ENCODE assay signal across 8 cellular contexts in the genomic region with DNA sequence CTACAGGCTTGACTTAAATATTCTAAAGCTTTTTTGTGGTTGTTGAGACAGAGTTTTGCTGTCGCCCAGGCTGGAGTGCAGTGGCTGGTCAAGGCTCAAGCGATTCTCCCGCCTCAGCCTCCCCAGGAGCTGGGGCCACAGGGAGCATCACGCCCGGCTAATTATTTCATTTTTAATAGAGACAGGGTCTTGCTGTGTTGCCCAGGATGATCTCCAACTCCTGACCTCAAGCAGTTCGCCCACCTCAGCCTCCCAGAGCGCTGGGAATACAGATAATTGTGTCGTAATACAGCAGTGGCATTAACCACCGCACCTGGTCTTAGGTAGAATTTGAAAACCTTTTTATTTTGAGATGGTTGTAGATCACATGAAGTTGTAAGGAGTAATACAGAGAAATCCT. TPM values are rescaled to one million over a fixed set of nuclear protein-coding genes. Genes with fewer than 3 reads are reported as not detected.
A peak's percentile ranks its signal among the peaks of the same experiment; 100 is the strongest.
DNase-seq lines count a peak whose midpoint lies in the region; ATAC-seq and TF ChIP-seq lines count a peak whose summit lies in the region.

No MANE protein-coding gene starts in this region.

- peaks cover 68% of the 10 kb centered on the region for H3K4me1 Mint-ChIP-seq in CD8-positive, alpha-beta T cell (ENCODE audit: low read depth)
- H3K4me1 Mint-ChIP-seq in osteocyte (ENCODE audit: unreplicated experiment) = peaks cover 76% of the 10 kb centered on the region

- H3K27ac Mint-ChIP-seq in CD8-positive, alpha-beta T cell = peak overlapping the region; percentile 71
- H3K27ac Mint-ChIP-seq in osteocyte (ENCODE audit: unreplicated experiment) = peak overlapping the region; percentile 80

- H3K9me3 ChIP-seq in CD8-positive, alpha-beta T cell (ENCODE audit: low read length) = no peaks in the 10 kb centered on the region
- no peaks in the 10 kb centered on the region for H3K9me3 ChIP-seq in PC-9 (ENCODE audit: insufficient read depth, low read depth)

- H3K4me2 ChIP-seq in PC-9 = peak overlapping the region; percentile 74

- H2AFZ ChIP-seq in PC-9 = peak overlapping the region; percentile 63; the same call in 1 of the 2 replicates

- H4K20me1 ChIP-seq in PC-9 (ENCODE audit: insufficient read depth) = peaks cover 30% of the 10 kb centered on the region

- ATAC-seq in CD8-positive, alpha-beta T cell = no peak
- ATAC-seq in GM18867 (IDR thresholded peaks at IDR 0.05; ENCODE audit: unreplicated experiment) (no peak), GM19397 (IDR thresholded peaks at IDR 0.05; ENCODE audit: unreplicated experiment) (no peak)

- peaks cover 35% of the 10 kb centered on the region for H3F3A ChIP-seq in PC-9 (ENCODE audit: insufficient read depth, low read depth)

- no peaks in the 10 kb centered on the region for H3K9me2 ChIP-seq in PC-9 (ENCODE audit: insufficient read depth)

- intact Hi-C loops in CD8-positive, alpha-beta T cell (cut with DNase I, micrococcal nuclease) = loop anchor here (2.0 to 5.0 kb wide), 2 partner anchors 195 to 281 kb away; a partner anchor contains a TSS
- intact Hi-C loops in PC-9 (cut with micrococcal nuclease; ENCODE audit: unreplicated experiment) = loop anchor here (1.0 kb wide), 1 partner anchor 92 kb away; a partner anchor contains a TSS

- no peaks in the 10 kb centered on the region for H3K36me3 ChIP-seq in CD8-positive, alpha-beta T cell (ENCODE audit: insufficient read depth, low read length)
- peaks cover 19% of the 10 kb centered on the region for H3K36me3 ChIP-seq in PC-9 (ENCODE audit: low read depth)

- peaks cover 16% of the 10 kb centered on the region for H3K36me3 Mint-ChIP-seq in CD8-positive, alpha-beta T cell
- peaks cover 4% of the 10 kb centered on the region for H3K36me3 Mint-ChIP-seq in osteocyte (ENCODE audit: unreplicated experiment)

- no peaks in the 10 kb centered on the region for H3K9me3 Mint-ChIP-seq in CD8-positive, alpha-beta T cell
- H3K9me3 Mint-ChIP-seq in osteocyte (ENCODE audit: unreplicated experiment) = no peaks in the 10 kb centered on the region

- H3K27me3 Mint-ChIP-seq in CD8-positive, alpha-beta T cell (ENCODE audit: low read depth) = no peaks in the 10 kb centered on the region
- no peaks in the 10 kb centered on the region for H3K27me3 Mint-ChIP-seq in osteocyte (ENCODE audit: unreplicated experiment)

- no peak for TF ChIP-seq CTCF in CD8-positive, alpha-beta T cell (IDR thresholded peaks at IDR 0.05)
- TF ChIP-seq CTCF in PC-9 (conservative IDR thresholded peaks at IDR 0.05) (no peak), epithelial cell of esophagus (IDR thresholded peaks at IDR 0.05; ENCODE audit: insufficient read depth, low read depth, low read length, missing control alignments) (no peak), osteocyte (IDR thresholded peaks at IDR 0.05) (no peak), GM10248 (IDR thresholded peaks at IDR 0.05; ENCODE audit: control extremely low read depth, extremely low read depth, low read depth, missing control alignments) (no peak)

- no peak overlapping the region for H3K4me3 ChIP-seq in CD8-positive, alpha-beta T cell (ENCODE audit: low read depth, low read length)
- H3K4me3 ChIP-seq in PC-9 (peak overlapping the region; percentile 86), epithelial cell of esophagus (ENCODE audit: low read length) (peak overlapping the region; percentile 76)

- no TSS peak for BruUV-seq in PC-9 (replicated peaks; lab: Mats Ljungman, UMichigan)

- H3K79me2 ChIP-seq in PC-9 (ENCODE audit: low read depth) = peaks cover 84% of the 10 kb centered on the region

- POLR2A ChIA-PET in CD8-positive, alpha-beta T cell (lab: Charles Lee) = no interaction called here
- POLR2A ChIA-PET in PC-9 (lab: Charles Lee; ENCODE audit: unreplicated experiment) = no interaction called here
- POLR2A ChIA-PET in GM10248 (lab: Yijun Ruan, JAX) = no interaction called here

- peak overlapping the region; percentile 82 for H3K4me3 Mint-ChIP-seq in CD8-positive, alpha-beta T cell
- peak overlapping the region; percentile 83 for H3K4me3 Mint-ChIP-seq in osteocyte (ENCODE audit: unreplicated experiment)

- CTCF ChIA-PET in CD8-positive, alpha-beta T cell (lab: Charles Lee) = no interaction called here
- CTCF ChIA-PET in PC-9 (lab: Charles Lee) (no interaction called here), GM10248 (lab: Yijun Ruan, JAX) (no interaction called here)

- H3K4me1 ChIP-seq in CD8-positive, alpha-beta T cell (ENCODE audit: insufficient read depth, low read length) = peaks cover 29% of the 10 kb centered on the region
- peaks cover 55% of the 10 kb centered on the region for H3K4me1 ChIP-seq in PC-9 (replicated peaks; ENCODE audit: insufficient read depth)

- DNase-seq in CD8-positive, alpha-beta T cell = no peak
- no peak for DNase-seq in PC-9
- DNase-seq in epithelial cell of esophagus (ENCODE audit: low read depth) = no peak
- peak; percentile 51 for DNase-seq in osteocyte (ENCODE audit: extremely low spot score, unreplicated experiment)
- no peak for DNase-seq in GM10248 (ENCODE audit: extremely low spot score)
- no peak for DNase-seq in mucosa of gallbladder (ENCODE audit: low spot score)

- H3K27ac ChIP-seq in CD8-positive, alpha-beta T cell (ENCODE audit: low read depth, low read length) = no peak overlapping the region
- H3K27ac ChIP-seq in PC-9 = peak overlapping the region; percentile 91; the same call in 1 of the 2 replicates

- no peaks in the 10 kb centered on the region for H3K27me3 ChIP-seq in CD8-positive, alpha-beta T cell (ENCODE audit: insufficient read depth, low read length)
- H3K27me3 ChIP-seq in PC-9 (ENCODE audit: insufficient read depth, low read depth) = no peaks in the 10 kb centered on the region

RNA-seq across cellular contexts. Expression of a gene that starts 1.5 kb away (rescaled TPM):
- total RNA-seq in CD8-positive, alpha-beta T cell = 10 to 100 TPM; 10.4 to 13.9 TPM
- 33.0 and 34.7 TPM in 2 replicates for total RNA-seq in PC-9 (2021)
- total RNA-seq in osteocyte = 27.5 and 29.0 TPM in 2 replicates
- 16.0 TPM for total RNA-seq in mucosa of gallbladder

RNA-seq across cellular contexts. Expression of a gene that starts 38.7 kb away (rescaled TPM):
- under 1 TPM; 0.27 to 0.28 TPM for total RNA-seq in CD8-positive, alpha-beta T cell
- total RNA-seq in PC-9 (2021) = 11.5 and 16.9 TPM in 2 replicates
- 2.6 and 2.9 TPM in 2 replicates for total RNA-seq in osteocyte
- total RNA-seq in mucosa of gallbladder = 4.7 TPM
